15 cellular contexts compared by ENCODE assay signal in genomic region chr2:240277073-240277806, GRCh38.
A peak's percentile ranks its signal among the peaks of the same experiment; 100 is the strongest.
DNase-seq lines count a peak whose midpoint lies in the region; ATAC-seq and TF ChIP-seq lines count a peak whose summit lies in the region.
"Had no signal": no experiment of that assay in that cellular context is flagged by ENCODE, and none has a peak within 500 bp of the region (broad histone marks: within the 10 kb centered on the region; RNA-seq: fewer than 3 reads in every experiment).

No MANE protein-coding gene starts in this region.

- H3K36me3 ChIP-seq in adipocyte (ENCODE audit: control insufficient read depth, insufficient read depth, low read length, severe bottlenecking) (no peaks in the 10 kb centered on the region), thoracic aorta (no peaks in the 10 kb centered on the region)
- H3K36me3 ChIP-seq: upper lobe of left lung had no signal

- H3K9me3 ChIP-seq in adipocyte (ENCODE audit: control insufficient read depth, low read length), result peaks cover 34% of the 10 kb centered on the region
- H3K9me3 ChIP-seq in thoracic aorta, result no peaks in the 10 kb centered on the region
- H3K9me3 ChIP-seq: upper lobe of left lung had no signal

- H3K27ac ChIP-seq in thoracic aorta, result no peak overlapping the region
- H3K27ac ChIP-seq: KMS-11, skin epidermis, upper lobe of left lung had no signal

- ATAC-seq in thoracic aorta (ENCODE audit: insufficient number of reproducible peaks, low FRiP score, low read depth), result peak; percentile 63
- ATAC-seq: activated naive CD8-positive, alpha-beta T cell treated with anti-CD3 and anti-CD28 coated beads, Interleukin-2, amount 50 U/mL, for 24 hours; naive thymus-derived CD4-positive, alpha-beta T cell had no signal

- H3K4me1 ChIP-seq in adipocyte (ENCODE audit: control insufficient read depth, insufficient read depth, low read length) (no peaks in the 10 kb centered on the region), thoracic aorta (ENCODE audit: control insufficient read depth in 1 of 2, low read depth in 2 of 2) (peaks cover 6 to 34% of the 10 kb centered on the region in 2 donors)
- H3K4me1 ChIP-seq: upper lobe of left lung had no signal

- H3K9ac ChIP-seq in adipocyte (ENCODE audit: low read length), result no peak overlapping the region
- H3K9ac ChIP-seq: KMS-11 had no signal

- H3K27me3 ChIP-seq in adipocyte (replicated peaks; ENCODE audit: control insufficient read depth, insufficient read depth, low read length) (peaks cover 20% of the 10 kb centered on the region), thoracic aorta (replicated peaks; ENCODE audit: insufficient read depth) (no peaks in the 10 kb centered on the region)
- H3K27me3 ChIP-seq: upper lobe of left lung had no signal

- TF ChIP-seq CTCF in fibroblast of the aortic adventitia (IDR thresholded peaks at IDR 0.05; ENCODE audit: insufficient read depth, low read length) (no peak), thoracic aorta (IDR thresholded peaks at IDR 0.05) (no peak)

- H3K4me3 ChIP-seq in adipocyte (ENCODE audit: low read length) (no peak overlapping the region), fibroblast of the aortic adventitia (ENCODE audit: low read depth, low read length) (no peak overlapping the region), thoracic aorta (no peak overlapping the region)
- H3K4me3 ChIP-seq: skin epidermis, upper lobe of left lung had no signal

- peak; percentile 38 for DNase-seq in activated effector memory CD4-positive, alpha-beta T cell treated with anti-CD3 and anti-CD28 coated beads, Interleukin-2, amount 50 U/mL, for 16 hours
- DNase-seq in activated effector memory CD4-positive, alpha-beta T cell treated with Interleukin-2 at 50 U/mL for 16 hours, result no peak
- DNase-seq in adipocyte (ENCODE audit: low read depth) (peak; percentile 52), fibroblast of the aortic adventitia (ENCODE audit: low read depth) (peak; percentile 63), thoracic aorta (ENCODE audit: low spot score) (peak; percentile 34), HPDE6-E6E7 (ENCODE audit: extremely low spot score) (no peak), T1000 (lab: John Stamatoyannopoulos, UW) (no peak), retina (no peak)
- DNase-seq: ACHN; activated naive CD8-positive, alpha-beta T cell treated with anti-CD3 and anti-CD28 coated beads, Interleukin-2, amount 50 U/mL, for 24 hours; erythroblast; naive thymus-derived CD4-positive, alpha-beta T cell had no signal

Comparison
In these comparisons a context has a peak if more than half of its experiments do, and no peak if none do; other contexts are left out.
1. DNase-seq: peak in activated effector memory CD4-positive, alpha-beta T cell treated with anti-CD3 and anti-CD28 coated beads, Interleukin-2, amount 50 U/mL, for 16 hours (single experiment), adipocyte (single experiment), fibroblast of the aortic adventitia (single experiment) and thoracic aorta (single experiment); none in activated effector memory CD4-positive, alpha-beta T cell treated with Interleukin-2 at 50 U/mL for 16 hours (single experiment), HPDE6-E6E7 (single experiment), T1000 (single experiment) and retina (single experiment).